In the genomic region with DNA sequence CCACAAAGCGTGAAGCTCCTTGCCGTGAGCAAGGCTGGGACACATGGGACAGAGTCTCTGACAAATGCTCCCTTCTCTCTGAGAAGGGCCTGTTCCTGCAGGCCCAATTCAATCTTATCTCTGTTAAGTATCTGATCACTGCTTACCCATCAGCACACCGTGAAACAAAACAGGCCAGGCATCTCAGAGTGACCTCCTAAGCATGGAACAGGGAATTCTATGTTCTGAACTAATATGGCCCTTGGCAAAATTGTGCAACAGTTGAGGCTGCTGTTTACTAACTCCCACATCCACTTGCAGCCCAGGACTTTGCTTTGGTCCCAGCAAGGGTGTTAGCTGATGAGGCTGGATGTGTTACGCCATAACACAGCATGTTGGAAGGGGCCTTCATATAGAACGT, we compare ENCODE assay signal across 16 cellular contexts.
DNase-seq lines count a peak whose midpoint lies in the region; ATAC-seq lines count a peak whose summit lies in the region.
"Had no signal": no experiment of that assay in that cellular context is flagged by ENCODE, and none has a peak within 500 bp of the region (broad histone marks: within the 10 kb centered on the region; RNA-seq: fewer than 3 reads in every experiment).

No MANE protein-coding gene starts in this region.

- no peak overlapping the region for H3K4me3 Mint-ChIP-seq in activated naive CD8-positive, alpha-beta T cell treated with anti-CD3 and anti-CD28 coated beads for 36 hours
- H3K4me3 Mint-ChIP-seq: endodermal cell; stimulated activated naive CD8-positive, alpha-beta T cell treated with anti-CD3 and anti-CD28 coated beads, Interleukin-15, amount 100 ng/mL, for 72 hours had no signal

- H3K4me3 ChIP-seq in GM23248 = no peak overlapping the region

- no peak overlapping the region for H3K9ac ChIP-seq in GM23248

- peaks cover 3% of the 10 kb centered on the region for H3K27me3 Mint-ChIP-seq in activated naive CD8-positive, alpha-beta T cell treated with anti-CD3 and anti-CD28 coated beads for 36 hours
- H3K27me3 Mint-ChIP-seq: stimulated activated naive CD8-positive, alpha-beta T cell treated with anti-CD3 and anti-CD28 coated beads, Interleukin-15, amount 100 ng/mL, for 72 hours had no signal

- H3K36me3 Mint-ChIP-seq in activated naive CD8-positive, alpha-beta T cell treated with anti-CD3 and anti-CD28 coated beads for 36 hours = no peaks in the 10 kb centered on the region

- H3K27ac ChIP-seq in GM23248 = peak overlapping the region; percentile 42; the same call in 1 of the 2 replicates
- H3K27ac ChIP-seq: VCaP had no signal

- no peaks in the 10 kb centered on the region for H3K27me3 ChIP-seq in GM23248 (replicated peaks; ENCODE audit: insufficient read depth)

- H3K79me2 ChIP-seq in GM23248 (ENCODE audit: insufficient read depth) = no peaks in the 10 kb centered on the region

- H3F3A ChIP-seq in GM23248 (ENCODE audit: insufficient read depth) = peaks cover 13% of the 10 kb centered on the region; the same call in 1 of the 2 replicates

- no peaks in the 10 kb centered on the region for H4K20me1 ChIP-seq in GM23248 (ENCODE audit: insufficient read depth)

- no peaks in the 10 kb centered on the region for H3K9me3 ChIP-seq in GM23248 (ENCODE audit: low read depth)

- in situ Hi-C loops in GM23248 (cut with MboI) = no loop called here

- intact Hi-C loops in sciatic nerve (cut with DNase I) = no loop called here

- ATAC-seq in sciatic nerve = peak; percentile 49
- ATAC-seq: stimulated activated naive CD8-positive, alpha-beta T cell treated with anti-CD3 and anti-CD28 coated beads, Interleukin-15, amount 100 ng/mL, for 72 hours had no signal

- H3K9me2 ChIP-seq in GM23248 (ENCODE audit: insufficient read depth) = no peaks in the 10 kb centered on the region

- WGBS in GM23248 (ENCODE audit: low coverage in 1 of 2, low lambda C conversion rate in 2 of 2, missing lambda C conversion rate in 2 of 2), 2 experiments = 60 to 68% methylated on average over 5 of the region's 5 CpGs

- H3K9me3 Mint-ChIP-seq in activated naive CD8-positive, alpha-beta T cell treated with anti-CD3 and anti-CD28 coated beads for 36 hours = no peaks in the 10 kb centered on the region
- H3K9me3 Mint-ChIP-seq: endodermal cell; stimulated activated naive CD8-positive, alpha-beta T cell treated with anti-CD3 and anti-CD28 coated beads, Interleukin-15, amount 100 ng/mL, for 72 hours had no signal

- H2AFZ ChIP-seq in GM23248 = no peak overlapping the region

- H3K4me1 Mint-ChIP-seq in activated naive CD8-positive, alpha-beta T cell treated with anti-CD3 and anti-CD28 coated beads for 36 hours = peaks cover 10% of the 10 kb centered on the region

- H3K27ac Mint-ChIP-seq in activated naive CD8-positive, alpha-beta T cell treated with anti-CD3 and anti-CD28 coated beads for 36 hours = no peak overlapping the region
- H3K27ac Mint-ChIP-seq: endodermal cell; progenitor cell of endocrine pancreas; stimulated activated naive CD8-positive, alpha-beta T cell treated with anti-CD3 and anti-CD28 coated beads, Interleukin-15, amount 100 ng/mL, for 72 hours had no signal

- H3K4me1 ChIP-seq in GM23248 (ENCODE audit: insufficient read depth) = peaks cover 25% of the 10 kb centered on the region

- no peak overlapping the region for H3K4me2 ChIP-seq in GM23248 (ENCODE audit: unreplicated experiment)

- no peaks in the 10 kb centered on the region for H3K36me3 ChIP-seq in GM23248 (ENCODE audit: low read depth)

- peak; percentile 49 for DNase-seq in GM23248
- peak; percentile 52 for DNase-seq in RPMI7951 (ENCODE audit: low read depth)
- peak; percentile 16 for DNase-seq in fibroblast of the conjunctiva (ENCODE audit: low read depth)
- no peak for DNase-seq in sciatic nerve (ENCODE audit: low spot score)
- DNase-seq in RPMI8226 = no peak
- DNase-seq in activated naive CD8-positive, alpha-beta T cell treated with anti-CD3 and anti-CD28 coated beads for 36 hours = no peak
- DNase-seq in NCI-H1092 (lab: John Stamatoyannopoulos, UW) = no peak
- DNase-seq in ecto neural progenitor cell (ENCODE audit: low spot score) = no peak
- DNase-seq: amygdala; endodermal cell; hypothalamus; NCI-H2227 treated with DMSO at 0.1 percent for 48 hours; stimulated activated CD4-positive, alpha-beta T cell treated with anti-CD3 and anti-CD28 coated beads, Interleukin-4, amount 100 ng/mL, for 24 hours; stimulated activated naive CD8-positive, alpha-beta T cell treated with anti-CD3 and anti-CD28 coated beads, Interleukin-15, amount 100 ng/mL, for 72 hours had no signal

Comparison
In these comparisons a context has a peak if more than half of its experiments do, and no peak if none do; other contexts are left out.
1. DNase-seq: peak in GM23248 (single experiment), RPMI7951 (single experiment) and fibroblast of the conjunctiva (single experiment); none in sciatic nerve (single experiment), RPMI8226 (single experiment), activated naive CD8-positive, alpha-beta T cell treated with anti-CD3 and anti-CD28 coated beads for 36 hours (single experiment), NCI-H1092 (single experiment) and ecto neural progenitor cell (single experiment).